In genomic region chr16:56916571-56917403, GRCh38 we compare ENCODE assay signal across 8 cellular contexts. TPM values are rescaled to one million over a fixed set of nuclear protein-coding genes. Genes with fewer than 3 reads are reported as not detected.
A peak's percentile ranks its signal among the peaks of the same experiment; 100 is the strongest.
DNase-seq lines count a peak whose midpoint lies in the region; ATAC-seq and TF ChIP-seq lines count a peak whose summit lies in the region.

No MANE protein-coding gene starts in this region.

- peak; percentile 78 for DNase-seq in GM10248 (ENCODE audit: extremely low spot score)
- no peak for DNase-seq in colonic mucosa
- DNase-seq in stimulated activated CD8-positive, alpha-beta memory T cell treated with anti-CD3 and anti-CD28 coated beads, Interleukin-4, amount 100 ng/mL, for 48 hours: peak; percentile 40
- DNase-seq in PC-3: no peak
- DNase-seq in NCI-H2227 treated with DMSO at 0.1 percent for 48 hours (lab: John Stamatoyannopoulos, UW): no peak
- no peak for DNase-seq in left lobe of liver (ENCODE audit: low spot score)

- H3K4me2 ChIP-seq in PC-3 (ENCODE audit: low read length): no peak overlapping the region

- ATAC-seq in GM21367 (IDR thresholded peaks at IDR 0.05; ENCODE audit: unreplicated experiment) (peak; percentile 59), HG03558 (IDR thresholded peaks at IDR 0.05; ENCODE audit: extremely low read depth, unreplicated experiment) (peak; percentile 37), PC-3 (no peak), left lobe of liver (no peak)

- peak overlapping the region; percentile 50 for H3K27ac ChIP-seq in colonic mucosa
- H3K27ac ChIP-seq in PC-3 (ENCODE audit: low read length): no peak overlapping the region

- no peaks in the 10 kb centered on the region for H3K9me3 ChIP-seq in colonic mucosa
- H3K9me3 ChIP-seq in PC-3 (ENCODE audit: low read length): no peaks in the 10 kb centered on the region

- H3K27me3 ChIP-seq in colonic mucosa (no peaks in the 10 kb centered on the region), PC-3 (ENCODE audit: low read length) (no peaks in the 10 kb centered on the region)

- intact Hi-C loops in colonic mucosa (cut with DNase I): no loop called here
- intact Hi-C loops in PC-3 (cut with micrococcal nuclease): no loop called here

- H3K9ac ChIP-seq in colonic mucosa (ENCODE audit: low read depth in 2 of 2, low read length in 2 of 2) (no peak overlapping the region), PC-3 (ENCODE audit: low read length) (no peak overlapping the region)

- H2AFZ ChIP-seq in PC-3 (ENCODE audit: low read length): no peak overlapping the region

- no peaks in the 10 kb centered on the region for H4K20me1 ChIP-seq in PC-3 (ENCODE audit: low read length)

- H3K4me3 ChIP-seq in colonic mucosa: no peak overlapping the region
- no peak overlapping the region for H3K4me3 ChIP-seq in PC-3 (ENCODE audit: low read length)

- POLR2A ChIA-PET in GM10248 (lab: Yijun Ruan, JAX) (interaction anchor here (1.2 to 6.6 kb wide), 2 partner anchors 8 to 16 kb away, joined by 10 to 60 read pairs; partner anchors contain the start of gene HERPUD1), PC-3 (lab: Charles Lee; ENCODE audit: unreplicated experiment) (no interaction called here)

- CTCF ChIA-PET in GM10248 (lab: Yijun Ruan, JAX) (interaction anchor here (0.6 to 1.1 kb wide), 2 partner anchors 28 to 49 kb away, joined by 3 read pairs; no protein-coding TSS in a partner anchor), PC-3 (lab: Charles Lee) (no interaction called here)

- H3K36me3 ChIP-seq in colonic mucosa: no peaks in the 10 kb centered on the region
- H3K36me3 ChIP-seq in PC-3 (ENCODE audit: low read depth, low read length): no peaks in the 10 kb centered on the region

- TF ChIP-seq CTCF in GM10248 (IDR thresholded peaks at IDR 0.05; ENCODE audit: control extremely low read depth, extremely low read depth, low read depth, missing control alignments) (no peak), colonic mucosa (IDR thresholded peaks at IDR 0.05) (no peak), PC-3 (conservative IDR thresholded peaks at IDR 0.05; ENCODE audit: low read depth, low read length) (no peak)

- H3K79me2 ChIP-seq in PC-3 (ENCODE audit: low read length): no peaks in the 10 kb centered on the region

- H3F3A ChIP-seq in PC-3 (ENCODE audit: low read length, unreplicated experiment): no peaks in the 10 kb centered on the region

- H3K9me2 ChIP-seq in PC-3 (replicated peaks; ENCODE audit: low read length): no peaks in the 10 kb centered on the region

- BruUV-seq in PC-3 (replicated peaks; lab: Mats Ljungman, UMichigan): no TSS peak

- H3K4me1 ChIP-seq in colonic mucosa (no peaks in the 10 kb centered on the region), PC-3 (ENCODE audit: insufficient read depth, low read length) (no peaks in the 10 kb centered on the region)

RNA-seq across cellular contexts. Expression of gene HERPUD1, which starts 15.2 kb away (rescaled TPM):
- total RNA-seq in colonic mucosa: 100 to 1,000 TPM; 130 to 194 TPM
- total RNA-seq in PC-3 (2014; rRNA removed): 50.1 and 54.9 TPM in 2 replicates
- 122 TPM for total RNA-seq in left lobe of liver

RNA-seq across cellular contexts. Expression of gene CETP, which starts 45.0 kb away (rescaled TPM):
- total RNA-seq in colonic mucosa (not detected), PC-3 (2014; rRNA removed) (not detected in 2 replicates), left lobe of liver (3.8 TPM)

RNA-seq across cellular contexts. Expression of gene SLC12A3, which starts 51.8 kb away (rescaled TPM):
- total RNA-seq in colonic mucosa (not detected), PC-3 (2014; rRNA removed) (not detected in 2 replicates), left lobe of liver (not detected)

Comparison
In these comparisons a context has a peak if more than half of its experiments do, and no peak if none do; other contexts are left out.
1. DNase-seq: peak in GM10248 (single experiment) and stimulated activated CD8-positive, alpha-beta memory T cell treated with anti-CD3 and anti-CD28 coated beads, Interleukin-4, amount 100 ng/mL, for 48 hours (single experiment); none in colonic mucosa (single experiment), PC-3 (single experiment), NCI-H2227 treated with DMSO at 0.1 percent for 48 hours (single experiment) and left lobe of liver (single experiment).
2. ATAC-seq: peak in GM21367 (single experiment) and HG03558 (single experiment); none in PC-3 (single experiment) and left lobe of liver (single experiment).